In genomic region chr1:40911105-40911504, GRCh38 we compare ENCODE assay signal across 30 cellular contexts. TPM values are rescaled to one million over a fixed set of nuclear protein-coding genes. Genes with fewer than 3 reads are reported as not detected.
"Had no signal": no experiment of that assay in that cellular context is flagged by ENCODE, and none has a peak within 500 bp of the region (broad histone marks: within the 10 kb centered on the region; RNA-seq: fewer than 3 reads in every experiment).

No MANE protein-coding gene starts in this region.

- H3K4me3 Mint-ChIP-seq: activated CD4-positive, alpha-beta T cell treated with anti-CD3 and anti-CD28 coated beads for 36 hours; activated CD4-positive, alpha-beta T cell treated with anti-CD3 and anti-CD28 coated beads, Interleukin-2, amount 10 ng/mL, durations not matched to agents 7 days and 5 days; activated CD8-positive, alpha-beta T cell treated with anti-CD3 and anti-CD28 coated beads, Interleukin-2, amount 10 ng/mL, durations not matched to agents 7 days and 5 days; activated naive CD4-positive, alpha-beta T cell treated with anti-CD3 and anti-CD28 coated beads, Interleukin-2, amount 10 ng/mL, durations not matched to agents 7 days and 5 days; activated naive CD8-positive, alpha-beta T cell; activated T-cell treated with anti-CD3 and anti-CD28 coated beads, Interleukin-2, amount 50 U/mL, for 24 hours; central memory CD8-positive, alpha-beta T cell; T-helper 1 cell treated with Interleukin-12 subunit alpha and Interleukin-12 subunit beta and Interleukin-4 antibody, amounts not matched to agents 30 μg/mL and 1 μg/mL, for 36 hours; T-helper 2 cell treated with Interferon-gamma antibody and Interleukin-4, amounts not matched to agents 5 μg/mL and 100 μg/mL, for 36 hours; WTC11 had no signal

- DNase-seq: activated CD4-positive, alpha-beta T cell treated with anti-CD3 and anti-CD28 coated beads for 36 hours; activated CD4-positive, alpha-beta T cell treated with anti-CD3 and anti-CD28 coated beads, Interleukin-2, amount 10 ng/mL, durations not matched to agents 7 days and 5 days; activated CD4-positive, alpha-beta T cell treated with anti-CD3 and anti-CD28 coated beads, Interleukin-2, amount 50 U/mL, for 48 hours; activated CD8-positive, alpha-beta T cell treated with anti-CD3 and anti-CD28 coated beads, Interleukin-2, amount 10 ng/mL, durations not matched to agents 7 days and 5 days; activated naive CD4-positive, alpha-beta T cell treated with anti-CD3 and anti-CD28 coated beads, Interleukin-2, amount 10 ng/mL, durations not matched to agents 7 days and 5 days; activated T-cell treated with anti-CD3 and anti-CD28 coated beads, Interleukin-2, amount 50 U/mL, for 24 hours; amniotic stem cell; aorta; brain microvascular endothelial cell; Karpas-422; KBM-7; MG63; NCI-H1048; NCI-H1436 treated with DMSO at 0.1 percent for 48 hours; NCI-H1694 treated with DMSO at 0.1 percent for 48 hours; NCI-H2029; NCI-H345; NCI-H526; NCI-H748 treated with DMSO at 0.1 percent for 48 hours; SHP77; SJCRH30; SK-N-SH had no signal

- ATAC-seq: activated CD4-positive, alpha-beta T cell treated with anti-CD3 and anti-CD28 coated beads for 36 hours; activated CD4-positive, CD25-positive, alpha-beta regulatory T cell treated with anti-CD3 and anti-CD28 coated beads, Interleukin-2, amount 50 U/mL, for 24 hours; activated CD8-positive, alpha-beta T cell treated with anti-CD3 and anti-CD28 coated beads, Interleukin-2, amount 10 ng/mL, durations not matched to agents 7 days and 5 days; WTC11 had no signal

- H3K9me2 ChIP-seq: SK-N-SH had no signal

- H3K9me3 ChIP-seq: MG63, SJCRH30, SK-N-SH had no signal

- H3K27ac ChIP-seq: brain microvascular endothelial cell, cardiac muscle cell, SJCRH30 had no signal

- H3K9ac ChIP-seq: SK-N-SH had no signal

- H3K4me1 Mint-ChIP-seq: activated CD4-positive, alpha-beta T cell treated with anti-CD3 and anti-CD28 coated beads for 36 hours; activated CD4-positive, alpha-beta T cell treated with anti-CD3 and anti-CD28 coated beads, Interleukin-2, amount 10 ng/mL, durations not matched to agents 7 days and 5 days; activated naive CD4-positive, alpha-beta T cell treated with anti-CD3 and anti-CD28 coated beads, Interleukin-2, amount 10 ng/mL, durations not matched to agents 7 days and 5 days; central memory CD8-positive, alpha-beta T cell had no signal

- H3K27me3 ChIP-seq: brain microvascular endothelial cell, cardiac muscle cell, MG63, SJCRH30 had no signal

- H3K4me3 ChIP-seq: cardiac muscle cell, MG63, SJCRH30 had no signal

- H3K9me3 Mint-ChIP-seq: activated CD4-positive, alpha-beta T cell treated with anti-CD3 and anti-CD28 coated beads, Interleukin-2, amount 10 ng/mL, durations not matched to agents 7 days and 5 days; activated naive CD4-positive, alpha-beta T cell treated with anti-CD3 and anti-CD28 coated beads, Interleukin-2, amount 10 ng/mL, durations not matched to agents 7 days and 5 days; activated T-cell treated with anti-CD3 and anti-CD28 coated beads, Interleukin-2, amount 50 U/mL, for 24 hours; activated T-helper 2 cell treated with anti-CD3 and anti-CD28 coated beads, Interferon-gamma antibody, Interleukin-2, Interleukin-4, amounts not matched to agents 10 μg/mL and 5 μg/mL and 100 μg/mL, durations not matched to agents 14 hours and 24 hours and 36 hours; central memory CD8-positive, alpha-beta T cell; T-helper 1 cell treated with Interleukin-12 subunit alpha and Interleukin-12 subunit beta and Interleukin-4 antibody, amounts not matched to agents 30 μg/mL and 1 μg/mL, for 36 hours; T-helper 2 cell treated with Interferon-gamma antibody and Interleukin-4, amounts not matched to agents 5 μg/mL and 100 μg/mL, for 36 hours; WTC11 had no signal

- H3K27me3 Mint-ChIP-seq: activated CD4-positive, alpha-beta T cell treated with anti-CD3 and anti-CD28 coated beads for 36 hours; activated CD4-positive, alpha-beta T cell treated with anti-CD3 and anti-CD28 coated beads, Interleukin-2, amount 10 ng/mL, durations not matched to agents 7 days and 5 days; activated naive CD8-positive, alpha-beta T cell; activated T-cell treated with anti-CD3 and anti-CD28 coated beads, Interleukin-2, amount 50 U/mL, for 24 hours; central memory CD8-positive, alpha-beta T cell had no signal

- H3K27ac Mint-ChIP-seq: activated CD4-positive, alpha-beta T cell treated with anti-CD3 and anti-CD28 coated beads for 36 hours; activated CD4-positive, alpha-beta T cell treated with anti-CD3 and anti-CD28 coated beads, Interleukin-2, amount 10 ng/mL, durations not matched to agents 7 days and 5 days; activated CD8-positive, alpha-beta T cell treated with anti-CD3 and anti-CD28 coated beads, Interleukin-2, amount 10 ng/mL, durations not matched to agents 7 days and 5 days; activated naive CD4-positive, alpha-beta T cell treated with anti-CD3 and anti-CD28 coated beads, Interleukin-2, amount 10 ng/mL, durations not matched to agents 7 days and 5 days; activated naive CD8-positive, alpha-beta T cell; activated T-cell treated with anti-CD3 and anti-CD28 coated beads, Interleukin-2, amount 50 U/mL, for 24 hours; activated T-helper 2 cell treated with anti-CD3 and anti-CD28 coated beads, Interferon-gamma antibody, Interleukin-2, Interleukin-4, amounts not matched to agents 10 μg/mL and 5 μg/mL and 100 μg/mL, durations not matched to agents 14 hours and 24 hours and 36 hours; T-helper 1 cell treated with Interleukin-12 subunit alpha and Interleukin-12 subunit beta and Interleukin-4 antibody, amounts not matched to agents 30 μg/mL and 1 μg/mL, for 36 hours; T-helper 2 cell treated with Interferon-gamma antibody and Interleukin-4, amounts not matched to agents 5 μg/mL and 100 μg/mL, for 36 hours; WTC11 had no signal

- H3K4me2 ChIP-seq: SK-N-SH had no signal

- H3K36me3 ChIP-seq: brain microvascular endothelial cell, cardiac muscle cell, MG63, SJCRH30 had no signal

- H3K36me3 Mint-ChIP-seq: activated naive CD4-positive, alpha-beta T cell treated with anti-CD3 and anti-CD28 coated beads, Interleukin-2, amount 10 ng/mL, durations not matched to agents 7 days and 5 days; activated naive CD8-positive, alpha-beta T cell; WTC11 had no signal

- H3K4me1 ChIP-seq: SJCRH30 had no signal

RNA-seq across cellular contexts. Expression of gene CITED4, which starts 48.9 kb away (rescaled TPM):
- total RNA-seq: SJCRH30 had no signal
